ENCODE assay signal across 8 cellular contexts in the genomic region with DNA sequence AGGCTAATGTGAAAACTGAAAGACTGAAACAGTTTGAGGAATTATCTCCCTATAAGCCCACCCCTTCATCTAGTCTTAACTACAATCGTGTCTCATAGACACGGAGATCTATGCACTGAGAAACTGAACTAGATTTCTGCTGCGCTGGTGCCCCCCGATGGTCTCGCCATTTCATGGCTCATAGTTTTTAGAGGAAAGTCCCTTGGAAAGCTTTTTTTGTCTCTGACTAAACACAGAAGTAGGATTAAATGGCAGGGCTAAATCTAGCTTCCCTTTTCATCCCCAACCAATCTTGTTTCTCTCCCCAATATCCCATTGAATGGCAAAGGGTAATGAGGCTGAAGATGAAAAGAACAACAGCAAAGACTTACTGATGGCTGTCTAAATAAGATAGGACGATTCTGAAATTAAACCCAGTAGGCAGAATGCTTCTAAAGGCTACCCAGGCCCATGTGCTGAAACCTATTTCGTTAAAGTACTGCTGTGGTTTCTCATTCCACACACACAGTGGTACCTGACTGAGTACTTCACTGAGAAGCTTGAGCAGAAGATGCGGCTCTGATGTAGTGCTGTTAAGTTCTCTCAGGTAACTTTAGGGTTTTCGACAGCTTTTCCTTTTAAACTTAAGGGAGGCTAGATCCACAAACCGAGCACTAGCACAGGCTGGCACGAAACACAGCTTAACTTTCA.
A peak's percentile ranks its signal among the peaks of the same experiment; 100 is the strongest.
DNase-seq lines count a peak whose midpoint lies in the region; ATAC-seq, FAIRE-seq and TF ChIP-seq lines count a peak whose summit lies in the region.

No MANE protein-coding gene starts in this region.

- peak overlapping the region; percentile 13 for H3K4me3 Mint-ChIP-seq in activated T-helper 17 cell treated with anti-CD3 and anti-CD28 coated beads, Interleukin-2, amount 50 U/mL, for 72 hours

- H3K9me3 Mint-ChIP-seq in activated T-helper 17 cell treated with anti-CD3 and anti-CD28 coated beads, Interleukin-2, amount 50 U/mL, for 72 hours = no peaks in the 10 kb centered on the region

- intact Hi-C loops in left ventricle myocardium superior (cut with micrococcal nuclease) = loop anchor here (5.0 kb wide), 1 partner anchor 709 kb away; no protein-coding TSS in a partner anchor

- H3K4me3 ChIP-seq in OCI-LY1 (ENCODE audit: low read depth, low read length, poor library complexity, severe bottlenecking) = no peak overlapping the region

- TF ChIP-seq CTCF in D721Med (IDR thresholded peaks at IDR 0.05; ENCODE audit: insufficient read depth, missing control alignments) (peak; percentile 37), OCI-LY1 (IDR thresholded peaks at IDR 0.05; ENCODE audit: low read length) (peak; percentile 66)

- H3K4me2 ChIP-seq in OCI-LY1 (ENCODE audit: low read length) = 0 out of 2 replicates have a peak overlapping the region, but pooled peaks have one; percentile 8

- H3F3A ChIP-seq in OCI-LY1 (ENCODE audit: insufficient read depth, low read length) = no peaks in the 10 kb centered on the region

- no peaks in the 10 kb centered on the region for H3K36me3 ChIP-seq in OCI-LY1 (ENCODE audit: insufficient read depth, low read length)

- no peak for FAIRE-seq in D721Med (lab: Jason Lieb, UNC)
- FAIRE-seq in GM19239 (lab: Jason Lieb, UNC) = no peak
- FAIRE-seq in GM12892 (lab: Jason Lieb, UNC) = no peak

- H3K27me3 Mint-ChIP-seq in activated T-helper 17 cell treated with anti-CD3 and anti-CD28 coated beads, Interleukin-2, amount 50 U/mL, for 72 hours = peaks cover 8% of the 10 kb centered on the region

- peaks cover 8% of the 10 kb centered on the region for H3K4me1 Mint-ChIP-seq in activated T-helper 17 cell treated with anti-CD3 and anti-CD28 coated beads, Interleukin-2, amount 50 U/mL, for 72 hours

- no peaks in the 10 kb centered on the region for H3K27me3 ChIP-seq in OCI-LY1 (ENCODE audit: insufficient read depth, low read length)

- H3K27ac ChIP-seq in OCI-LY1 (ENCODE audit: low read depth, low read length, poor library complexity, severe bottlenecking) = no peak overlapping the region

- no peaks in the 10 kb centered on the region for H3K36me3 Mint-ChIP-seq in activated T-helper 17 cell treated with anti-CD3 and anti-CD28 coated beads, Interleukin-2, amount 50 U/mL, for 72 hours (ENCODE audit: low read depth)

- DNase-seq in D721Med (ENCODE audit: insufficient read length, low spot score) (no peak), left ventricle myocardium superior (peak; percentile 57), GM19239 (ENCODE audit: insufficient read length, low spot score) (no peak), GM12892 (ENCODE audit: insufficient read length) (no peak)
- peak; percentile 52 to 56 for DNase-seq in stimulated activated CD4-positive, alpha-beta T cell treated with anti-CD3 and anti-CD28 coated beads, Interleukin-4, amount 100 ng/mL, for 4 hours

- H3K9me3 ChIP-seq in OCI-LY1 (ENCODE audit: low read length) = no peaks in the 10 kb centered on the region

- H3K9ac ChIP-seq in OCI-LY1 (ENCODE audit: low read length) = no peak overlapping the region

- H4K20me1 ChIP-seq in OCI-LY1 (ENCODE audit: insufficient read depth, low read length) = no peaks in the 10 kb centered on the region

- H3K9me2 ChIP-seq in OCI-LY1 (ENCODE audit: low read depth, low read length) = no peaks in the 10 kb centered on the region

- TF ChIP-seq POLR2A in GM12892 (IDR thresholded peaks at IDR 0.05; ENCODE audit: low read depth, low read length) = no peak

- H3K79me2 ChIP-seq in OCI-LY1 (ENCODE audit: insufficient read depth, low read length) = no peaks in the 10 kb centered on the region

- ATAC-seq in GM21723 (IDR thresholded peaks at IDR 0.05; ENCODE audit: unreplicated experiment) (peak; percentile 59), left ventricle myocardium superior (peak; percentile 65)
- ATAC-seq in activated T-helper 17 cell treated with anti-CD3 and anti-CD28 coated beads, Interleukin-2, amount 50 U/mL, for 72 hours (replicated peaks) = peak; percentile 61

- H3K27ac Mint-ChIP-seq in activated T-helper 17 cell treated with anti-CD3 and anti-CD28 coated beads, Interleukin-2, amount 50 U/mL, for 72 hours = no peak overlapping the region

- H2AFZ ChIP-seq in OCI-LY1 (ENCODE audit: low read length) = no peak overlapping the region

- H3K4me1 ChIP-seq in OCI-LY1 (ENCODE audit: insufficient read depth, low read length, severe bottlenecking) = peaks cover 13% of the 10 kb centered on the region

Comparison
In these comparisons a context has a peak if more than half of its experiments do, and no peak if none do; other contexts are left out.
1. DNase-seq: peak in left ventricle myocardium superior (single experiment) and stimulated activated CD4-positive, alpha-beta T cell treated with anti-CD3 and anti-CD28 coated beads, Interleukin-4, amount 100 ng/mL, for 4 hours (2 of 2); none in D721Med (single experiment), GM19239 (single experiment) and GM12892 (single experiment).
2. Peak in every context shown above with its lines, with median percentiles within 50 percentile points of each other: ATAC-seq.